Comparison of ENCODE assay signal across 9 cellular contexts in genomic region chr2:23452853-23453420, GRCh38.
DNase-seq lines count a peak whose midpoint lies in the region; ATAC-seq, FAIRE-seq and TF ChIP-seq lines count a peak whose summit lies in the region.
"Had no signal": no experiment of that assay in that cellular context is flagged by ENCODE, and none has a peak within 500 bp of the region (broad histone marks: within the 10 kb centered on the region; RNA-seq: fewer than 3 reads in every experiment).

No MANE protein-coding gene starts in this region.

- H3K27ac Mint-ChIP-seq in CD4-positive, CD25-positive, alpha-beta regulatory T cell, result peak overlapping the region in 1 of 3 donors; percentile 7
- H3K27ac Mint-ChIP-seq in activated naive CD8-positive, alpha-beta T cell treated with anti-CD3 and anti-CD28 coated beads for 36 hours, result peak overlapping the region; percentile 54

- peaks cover 0 to 2% (median 0%) of the 10 kb centered on the region in 7 donors for H3K9me3 Mint-ChIP-seq in CD4-positive, CD25-positive, alpha-beta regulatory T cell
- no peaks in the 10 kb centered on the region for H3K9me3 Mint-ChIP-seq in activated naive CD8-positive, alpha-beta T cell treated with anti-CD3 and anti-CD28 coated beads for 36 hours

- H3K4me1 Mint-ChIP-seq in CD4-positive, CD25-positive, alpha-beta regulatory T cell, result peaks cover 0 to 23% (median 7%) of the 10 kb centered on the region in 4 donors
- H3K4me1 Mint-ChIP-seq in activated naive CD8-positive, alpha-beta T cell treated with anti-CD3 and anti-CD28 coated beads for 36 hours, result peaks cover 31% of the 10 kb centered on the region

- no peaks in the 10 kb centered on the region for H3K36me3 ChIP-seq in CD4-positive, CD25-positive, alpha-beta regulatory T cell (ENCODE audit: control insufficient read depth, insufficient read depth, low read length)
- H3K36me3 ChIP-seq: neutrophil had no signal

- H3K36me3 Mint-ChIP-seq in CD4-positive, CD25-positive, alpha-beta regulatory T cell, result no peaks in the 10 kb centered on the region
- H3K36me3 Mint-ChIP-seq in activated naive CD8-positive, alpha-beta T cell treated with anti-CD3 and anti-CD28 coated beads for 36 hours, result no peaks in the 10 kb centered on the region

- peak in 2 of 3 donors; percentile 13 to 42 for DNase-seq in CD4-positive, CD25-positive, alpha-beta regulatory T cell
- DNase-seq in HT1080 (ENCODE audit: low read depth) (peak; percentile 83), skeletal muscle cell (ENCODE audit: low read depth) (peak; percentile 56), D721Med (ENCODE audit: insufficient read length, low spot score) (no peak), kidney glomerular epithelial cell (lab: John Stamatoyannopoulos, UW) (no peak)
- peak; percentile 24 for DNase-seq in activated naive CD8-positive, alpha-beta T cell treated with anti-CD3 and anti-CD28 coated beads for 36 hours
- DNase-seq in activated CD4-positive, CD25-positive, alpha-beta regulatory T cell (lab: John Stamatoyannopoulos, UW), result no peak

- no peak overlapping the region for H3K27ac ChIP-seq in CD4-positive, CD25-positive, alpha-beta regulatory T cell (ENCODE audit: insufficient read depth, low read length, poor library complexity, severe bottlenecking)
- H3K27ac ChIP-seq: neutrophil had no signal

- peaks cover 11% of the 10 kb centered on the region for H3K27me3 Mint-ChIP-seq in CD4-positive, CD25-positive, alpha-beta regulatory T cell
- H3K27me3 Mint-ChIP-seq in activated naive CD8-positive, alpha-beta T cell treated with anti-CD3 and anti-CD28 coated beads for 36 hours, result peaks cover 35% of the 10 kb centered on the region

- H3K27me3 ChIP-seq in CD4-positive, CD25-positive, alpha-beta regulatory T cell (ENCODE audit: control insufficient read depth, insufficient read depth, low read length), result no peaks in the 10 kb centered on the region

- H3K4me3 Mint-ChIP-seq in CD4-positive, CD25-positive, alpha-beta regulatory T cell, result peak overlapping the region in 2 of 4 donors; percentile 12 to 59
- H3K4me3 Mint-ChIP-seq in activated naive CD8-positive, alpha-beta T cell treated with anti-CD3 and anti-CD28 coated beads for 36 hours, result no peak overlapping the region

- peak in 1 of 2 donors; percentile 31 for ATAC-seq in CD4-positive, CD25-positive, alpha-beta regulatory T cell (ENCODE audit: low read depth in 2 of 2)
- ATAC-seq in GM19395 (IDR thresholded peaks at IDR 0.05; ENCODE audit: unreplicated experiment), result peak; percentile 40

- peaks cover 6% of the 10 kb centered on the region for H3K4me1 ChIP-seq in CD4-positive, CD25-positive, alpha-beta regulatory T cell (ENCODE audit: control insufficient read depth, insufficient read depth, low read length, poor library complexity, severe bottlenecking)

- no peaks in the 10 kb centered on the region for H3K9me3 ChIP-seq in CD4-positive, CD25-positive, alpha-beta regulatory T cell (ENCODE audit: control insufficient read depth in 2 of 2, low read length in 2 of 2)
- H3K9me3 ChIP-seq: neutrophil had no signal

- TF ChIP-seq CTCF in D721Med (IDR thresholded peaks at IDR 0.05; ENCODE audit: insufficient read depth, missing control alignments), result no peak

- no peak for FAIRE-seq in D721Med (lab: Jason Lieb, UNC)

- no peak overlapping the region for H3K4me3 ChIP-seq in CD4-positive, CD25-positive, alpha-beta regulatory T cell (ENCODE audit: low read depth, low read length)
- H3K4me3 ChIP-seq in skeletal muscle cell (ENCODE audit: low read depth, low read length), result no peak overlapping the region

Comparison
In these comparisons a context has a peak if more than half of its experiments do, and no peak if none do; other contexts are left out.
1. DNase-seq: peak in CD4-positive, CD25-positive, alpha-beta regulatory T cell (2 of 3), HT1080 (single experiment), activated naive CD8-positive, alpha-beta T cell treated with anti-CD3 and anti-CD28 coated beads for 36 hours (single experiment) and skeletal muscle cell (single experiment); none in D721Med (single experiment), activated CD4-positive, CD25-positive, alpha-beta regulatory T cell (0 of 4) and kidney glomerular epithelial cell (single experiment).